1 cellular context compared by ENCODE assay signal in genomic region chr13:76790519-76791289, GRCh38.
TF ChIP-seq lines count a peak whose summit lies in the region.

No MANE protein-coding gene starts in this region.

TF ChIP-seq in GM23338, 12 proteins besides CTCF, POLR2A, EP300 and RAD21 (continued from another document):
- TF ChIP-seq ZNF462 (CRISPR knock-in tag; IDR thresholded peaks at IDR 0.05) (no peak), ZNF114 (CRISPR knock-in tag; IDR thresholded peaks at IDR 0.05) (no peak), ZNF331 (CRISPR knock-in tag; IDR thresholded peaks at IDR 0.05; ENCODE audit: low read depth) (no peak), EZH2 (IDR thresholded peaks at IDR 0.05; ENCODE audit: low read depth, unreplicated experiment) (no peak), ETS1 (IDR thresholded peaks at IDR 0.05) (no peak)
